In genomic region chr4:76607846-76608245, GRCh38 we compare ENCODE assay signal across 17 cellular contexts.
A peak's percentile ranks its signal among the peaks of the same experiment; 100 is the strongest.
DNase-seq lines count a peak whose midpoint lies in the region; ATAC-seq and TF ChIP-seq lines count a peak whose summit lies in the region.
"Had no signal": no experiment of that assay in that cellular context is flagged by ENCODE, and none has a peak within 500 bp of the region (broad histone marks: within the 10 kb centered on the region; RNA-seq: fewer than 3 reads in every experiment).

No MANE protein-coding gene starts in this region.

- H4K20me1 ChIP-seq in SK-N-SH (ENCODE audit: insufficient read depth) (no peaks in the 10 kb centered on the region), neural progenitor cell (ENCODE audit: low read depth) (peaks cover 8% of the 10 kb centered on the region)

- no peaks in the 10 kb centered on the region for H3K79me1 ChIP-seq in mesendoderm (ENCODE audit: low read length)

- H3K27ac ChIP-seq in SK-N-SH (ENCODE audit: low read depth in 2 of 2, low read length in 1 of 2) (peak overlapping the region; percentile 58 to 84; a peak in 3 of 4 replicates), neural progenitor cell (peak overlapping the region; percentile 84), mesendoderm (ENCODE audit: low read depth, low read length) (no peak overlapping the region)

- H3K4me3 ChIP-seq in SK-N-SH (ENCODE audit: low read depth in 2 of 2, low read length in 1 of 2) = no peak overlapping the region
- no peak overlapping the region for H3K4me3 ChIP-seq in neural progenitor cell
- no peak overlapping the region for H3K4me3 ChIP-seq in mesendoderm (ENCODE audit: low read length)
- H3K4me3 ChIP-seq: heart left ventricle had no signal

- H4K5ac ChIP-seq in mesendoderm (ENCODE audit: low read length) = no peak overlapping the region

- no peak overlapping the region for H2AFZ ChIP-seq in SK-N-SH (ENCODE audit: low read depth)
- no peak overlapping the region for H2AFZ ChIP-seq in neural progenitor cell (replicated peaks)

- no peak overlapping the region for H4K8ac ChIP-seq in mesendoderm (ENCODE audit: low read depth, low read length)

- H3K4me1 Mint-ChIP-seq in HFFc6 (ENCODE audit: low read depth) (peaks cover 80% of the 10 kb centered on the region), neural progenitor cell (peaks cover 36% of the 10 kb centered on the region)
- no peaks in the 10 kb centered on the region for H3K4me1 Mint-ChIP-seq in activated T-helper 2 cell treated with anti-CD3 and anti-CD28 coated beads, Interferon-gamma antibody, Interleukin-2, Interleukin-4, amounts not matched to agents 10 μg/mL and 5 μg/mL and 100 μg/mL, durations not matched to agents 14 hours and 24 hours and 36 hours (ENCODE audit: low read depth)
- H3K4me1 Mint-ChIP-seq: activated naive CD4-positive, alpha-beta T cell treated with anti-CD3 and anti-CD28 coated beads, Interleukin-2, amount 50 U/mL, for 24 hours; natural killer cell had no signal

- H3K36me3 ChIP-seq in SK-N-SH (replicated peaks in 1 of 2; ENCODE audit: control insufficient read depth in 1 of 2, insufficient read depth in 2 of 2, low read length in 1 of 2) (no peaks in the 10 kb centered on the region), neural progenitor cell (no peaks in the 10 kb centered on the region), mesendoderm (ENCODE audit: control insufficient read depth, insufficient read depth, low read length) (no peaks in the 10 kb centered on the region)
- H3K36me3 ChIP-seq: heart left ventricle had no signal

- H3K9me2 ChIP-seq in SK-N-SH = no peaks in the 10 kb centered on the region

- H3K4ac ChIP-seq in mesendoderm (ENCODE audit: low read depth, low read length) = no peak overlapping the region

- peak; percentile 27 for ATAC-seq in GM19043 (IDR thresholded peaks at IDR 0.05; ENCODE audit: low read depth, unreplicated experiment)
- ATAC-seq: heart left ventricle, left colon, natural killer cell had no signal

- H3K4me3 Mint-ChIP-seq in HFFc6 (no peak overlapping the region), neural progenitor cell (no peak overlapping the region)
- no peak overlapping the region for H3K4me3 Mint-ChIP-seq in activated T-helper 2 cell treated with anti-CD3 and anti-CD28 coated beads, Interferon-gamma antibody, Interleukin-2, Interleukin-4, amounts not matched to agents 10 μg/mL and 5 μg/mL and 100 μg/mL, durations not matched to agents 14 hours and 24 hours and 36 hours (ENCODE audit: low read depth)
- H3K4me3 Mint-ChIP-seq: activated B cell treated with CpG ODN at 0.5 μM for 24 hours; activated naive CD4-positive, alpha-beta T cell treated with anti-CD3 and anti-CD28 coated beads, Interleukin-2, amount 50 U/mL, for 24 hours; natural killer cell had no signal

- peak overlapping the region; percentile 22; the same call in 1 of the 2 replicates for H3K4me2 ChIP-seq in SK-N-SH
- H3K4me2 ChIP-seq in neural progenitor cell = no peak overlapping the region
- no peak overlapping the region for H3K4me2 ChIP-seq in mesendoderm (ENCODE audit: low read length)

- no peak overlapping the region for H3K9ac ChIP-seq in SK-N-SH
- no peak overlapping the region for H3K9ac ChIP-seq in neural progenitor cell
- H3K9ac ChIP-seq in mesendoderm (ENCODE audit: low read length) = no peak overlapping the region

- H2AK5ac ChIP-seq in mesendoderm (ENCODE audit: low read length) = no peak overlapping the region

- H3K79me2 ChIP-seq in SK-N-SH (ENCODE audit: insufficient read depth) = no peaks in the 10 kb centered on the region
- no peaks in the 10 kb centered on the region for H3K79me2 ChIP-seq in neural progenitor cell (ENCODE audit: low read depth)
- no peaks in the 10 kb centered on the region for H3K79me2 ChIP-seq in mesendoderm (ENCODE audit: control insufficient read depth, insufficient read depth, low read length)

- no peak overlapping the region for H2BK5ac ChIP-seq in mesendoderm (ENCODE audit: low read length)

- H3K27me3 Mint-ChIP-seq in HFFc6 (ENCODE audit: insufficient read depth) (peaks cover 2% of the 10 kb centered on the region), neural progenitor cell (ENCODE audit: insufficient read depth, low read depth) (no peaks in the 10 kb centered on the region)
- H3K27me3 Mint-ChIP-seq in activated T-helper 2 cell treated with anti-CD3 and anti-CD28 coated beads, Interferon-gamma antibody, Interleukin-2, Interleukin-4, amounts not matched to agents 10 μg/mL and 5 μg/mL and 100 μg/mL, durations not matched to agents 14 hours and 24 hours and 36 hours (ENCODE audit: low read depth) = peaks cover 14% of the 10 kb centered on the region
- H3K27me3 Mint-ChIP-seq: activated B cell treated with CpG ODN at 0.5 μM for 24 hours had no signal

- CTCF ChIA-PET in SK-N-SH (lab: Yijun Ruan, JAX) = interaction anchor here (1.1 kb wide), 1 partner anchor 11 kb away, joined by 4 read pairs; no protein-coding TSS in a partner anchor

- H3K56ac ChIP-seq in mesendoderm (ENCODE audit: low read length) = no peak overlapping the region

- intact Hi-C loops in activated T-helper 2 cell treated with anti-CD3 and anti-CD28 coated beads, Interferon-gamma antibody, Interleukin-2, Interleukin-4, amounts not matched to agents 10 μg/mL and 5 μg/mL and 100 μg/mL, durations not matched to agents 14 hours and 24 hours and 36 hours (cut with micrococcal nuclease) = no loop called here

- POLR2A ChIA-PET in SK-N-SH (lab: Yijun Ruan, JAX) = no interaction called here

- H3K27ac Mint-ChIP-seq in HFFc6 (peak overlapping the region; percentile 86), neural progenitor cell (no peak overlapping the region)
- no peak overlapping the region for H3K27ac Mint-ChIP-seq in activated T-helper 2 cell treated with anti-CD3 and anti-CD28 coated beads, Interferon-gamma antibody, Interleukin-2, Interleukin-4, amounts not matched to agents 10 μg/mL and 5 μg/mL and 100 μg/mL, durations not matched to agents 14 hours and 24 hours and 36 hours
- H3K27ac Mint-ChIP-seq: activated B cell treated with CpG ODN at 0.5 μM for 24 hours; activated naive CD4-positive, alpha-beta T cell treated with anti-CD3 and anti-CD28 coated beads, Interleukin-2, amount 50 U/mL, for 24 hours; natural killer cell had no signal

- H3K4me1 ChIP-seq in SK-N-SH (ENCODE audit: control insufficient read depth in 1 of 2, insufficient read depth in 2 of 2, low read depth in 1 of 2, low read length in 1 of 2) (peaks cover 5 to 17% of the 10 kb centered on the region in 2 experiments; a peak in 3 of 4 replicates), neural progenitor cell (peaks cover 42% of the 10 kb centered on the region), mesendoderm (ENCODE audit: control insufficient read depth, low read depth, low read length) (peaks cover 7% of the 10 kb centered on the region)

- no peak overlapping the region for H2BK120ac ChIP-seq in mesendoderm (ENCODE audit: low read depth, low read length)

- H3K36me3 Mint-ChIP-seq in HFFc6 (ENCODE audit: low read depth) (no peaks in the 10 kb centered on the region), neural progenitor cell (peaks cover 8% of the 10 kb centered on the region)
- no peaks in the 10 kb centered on the region for H3K36me3 Mint-ChIP-seq in activated T-helper 2 cell treated with anti-CD3 and anti-CD28 coated beads, Interferon-gamma antibody, Interleukin-2, Interleukin-4, amounts not matched to agents 10 μg/mL and 5 μg/mL and 100 μg/mL, durations not matched to agents 14 hours and 24 hours and 36 hours (ENCODE audit: low read depth)
- H3K36me3 Mint-ChIP-seq: activated naive CD4-positive, alpha-beta T cell treated with anti-CD3 and anti-CD28 coated beads, Interleukin-2, amount 50 U/mL, for 24 hours; natural killer cell had no signal

- in situ Hi-C loops in ACHN (cut with HindIII; ENCODE audit: low pct_ligation_motif_present, low pct_unique_long_range_greater_than_20kb, low sequenced_read_pairs) = no loop called here

- no peak overlapping the region for H2BK15ac ChIP-seq in mesendoderm (replicated peaks; ENCODE audit: low read depth)

- H3K27me3 ChIP-seq in SK-N-SH (ENCODE audit: insufficient read depth) = no peaks in the 10 kb centered on the region
- H3K27me3 ChIP-seq in neural progenitor cell = no peaks in the 10 kb centered on the region
- H3K27me3 ChIP-seq in mesendoderm (ENCODE audit: insufficient read depth, low read length, poor library complexity) = no peaks in the 10 kb centered on the region
- H3K27me3 ChIP-seq: heart left ventricle had no signal

- no peak for TF ChIP-seq CTCF in HFFc6 (IDR thresholded peaks at IDR 0.05)
- no peak for TF ChIP-seq CTCF in SK-N-SH (IDR thresholded peaks at IDR 0.05)
- TF ChIP-seq CTCF in neural progenitor cell (IDR thresholded peaks at IDR 0.05) = no peak

- no peak overlapping the region for H3K23ac ChIP-seq in mesendoderm (ENCODE audit: low read length)

- no peak for TF ChIP-seq RAD21 in SK-N-SH (IDR thresholded peaks at IDR 0.05; ENCODE audit: low read length)

- no peak for TF ChIP-seq EP300 in SK-N-SH (IDR thresholded peaks at IDR 0.05; ENCODE audit: borderline replicate concordance in 1 of 2, low read depth in 1 of 2, low read length in 1 of 2)

- WGBS in SK-N-SH (ENCODE audit: low lambda C conversion rate) = 93% methylated on average over 1 of the region's 1 CpG
- WGBS in mesendoderm (ENCODE audit: extremely low coverage, insufficient coverage, low lambda C conversion rate) = no CpG with 5 or more reads among the region's 1 CpG

- no peaks in the 10 kb centered on the region for H3K9me3 ChIP-seq in SK-N-SH
- no peaks in the 10 kb centered on the region for H3K9me3 ChIP-seq in neural progenitor cell (ENCODE audit: low read depth)
- H3K9me3 ChIP-seq: heart left ventricle had no signal

- H3K9me3 Mint-ChIP-seq in HFFc6 (no peaks in the 10 kb centered on the region), neural progenitor cell (no peaks in the 10 kb centered on the region)
- no peaks in the 10 kb centered on the region for H3K9me3 Mint-ChIP-seq in activated T-helper 2 cell treated with anti-CD3 and anti-CD28 coated beads, Interferon-gamma antibody, Interleukin-2, Interleukin-4, amounts not matched to agents 10 μg/mL and 5 μg/mL and 100 μg/mL, durations not matched to agents 14 hours and 24 hours and 36 hours
- H3K9me3 Mint-ChIP-seq: activated B cell treated with CpG ODN at 0.5 μM for 24 hours; activated naive CD4-positive, alpha-beta T cell treated with anti-CD3 and anti-CD28 coated beads, Interleukin-2, amount 50 U/mL, for 24 hours; natural killer cell had no signal

- DNase-seq in HFFc6 (no peak), SK-N-SH (no peak), neural progenitor cell (ENCODE audit: low spot score) (no peak), mesendoderm (no peak), NCI-H2081 (lab: John Stamatoyannopoulos, UW) (no peak), ACHN (no peak)
- no peak for DNase-seq in activated T-helper 2 cell treated with anti-CD3 and anti-CD28 coated beads, Interferon-gamma antibody, Interleukin-2, Interleukin-4, amounts not matched to agents 10 μg/mL and 5 μg/mL and 100 μg/mL, durations not matched to agents 14 hours and 24 hours and 36 hours (ENCODE audit: low spot score)
- DNase-seq: activated B cell treated with CpG ODN at 0.5 μM for 24 hours; AML-193; central memory CD4-positive, alpha-beta T cell; DMS79; heart left ventricle; left colon; natural killer cell; stimulated activated naive CD4-positive, alpha-beta T cell treated with Interleukin-2 at 50 U/mL for 16 hours had no signal

- no peak overlapping the region for H3K18ac ChIP-seq in mesendoderm (ENCODE audit: low read length)

- peaks cover 9% of the 10 kb centered on the region for H3F3A ChIP-seq in SK-N-SH (replicated peaks; ENCODE audit: insufficient read depth)
- H3F3A ChIP-seq in neural progenitor cell (ENCODE audit: low read depth) = peaks cover 4% of the 10 kb centered on the region
